ENCODE assay signal across 9 cellular contexts in the genomic region with DNA sequence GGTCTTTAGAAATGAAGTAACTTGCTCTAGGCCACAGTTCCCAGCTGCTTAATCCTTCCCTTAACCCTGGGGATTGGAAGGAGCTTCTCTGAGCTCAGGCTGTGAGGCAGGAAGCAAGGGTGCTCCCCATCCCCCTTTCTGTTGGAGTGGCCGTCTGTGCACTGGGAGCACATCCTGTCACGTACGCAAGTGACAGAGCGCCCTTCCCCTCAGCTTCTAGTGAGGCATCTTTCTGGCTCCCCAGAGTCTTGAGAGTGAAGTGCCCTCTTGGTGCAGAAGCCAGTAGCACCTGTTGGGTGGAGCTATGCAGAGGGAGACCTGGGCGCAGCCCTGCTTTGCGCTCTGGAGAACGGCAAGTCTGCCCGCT. TPM values are rescaled to one million over a fixed set of nuclear protein-coding genes. Genes with fewer than 3 reads are reported as not detected.
DNase-seq lines count a peak whose midpoint lies in the region; ATAC-seq and TF ChIP-seq lines count a peak whose summit lies in the region.
"Had no signal": no experiment of that assay in that cellular context is flagged by ENCODE, and none has a peak within 500 bp of the region (broad histone marks: within the 10 kb centered on the region; RNA-seq: fewer than 3 reads in every experiment).

No MANE protein-coding gene starts in this region.

- H3K4me3 Mint-ChIP-seq in endothelial cell (ENCODE audit: unreplicated experiment), result no peak overlapping the region
- peak overlapping the region; percentile 72 to 74 for H3K4me3 Mint-ChIP-seq in stimulated activated naive CD8-positive, alpha-beta T cell treated with anti-CD3 and anti-CD28 coated beads, Interleukin-15, amount 100 ng/mL, for 72 hours

- peak overlapping the region; percentile 88 for H3K27ac Mint-ChIP-seq in endothelial cell (ENCODE audit: unreplicated experiment)
- H3K27ac Mint-ChIP-seq in stimulated activated naive CD8-positive, alpha-beta T cell treated with anti-CD3 and anti-CD28 coated beads, Interleukin-15, amount 100 ng/mL, for 72 hours, result peak overlapping the region; percentile 30 to 94

- peaks cover 46% of the 10 kb centered on the region for H3K4me1 Mint-ChIP-seq in endothelial cell (ENCODE audit: unreplicated experiment)
- H3K4me1 Mint-ChIP-seq in stimulated activated naive CD8-positive, alpha-beta T cell treated with anti-CD3 and anti-CD28 coated beads, Interleukin-15, amount 100 ng/mL, for 72 hours, result peaks cover 71% of the 10 kb centered on the region

- peak; percentile 70 for ATAC-seq in stimulated activated naive CD8-positive, alpha-beta T cell treated with anti-CD3 and anti-CD28 coated beads, Interleukin-15, amount 100 ng/mL, for 72 hours

- peak in 2 of 3 experiments; percentile 22 to 23 for DNase-seq in activated CD8-positive, alpha-beta memory T cell treated with anti-CD3 and anti-CD28 coated beads for 48 hours (ENCODE audit: low read depth in 2 of 3, low spot score in 2 of 3)
- no peak for DNase-seq in activated CD8-positive, alpha-beta memory T cell treated with anti-CD3 and anti-CD28 coated beads for 24 hours
- DNase-seq in NCI-H1436 (lab: John Stamatoyannopoulos, UW) (peak; percentile 65), endothelial cell (ENCODE audit: low spot score) (no peak), G401 (ENCODE audit: low spot score) (no peak), mucosa of gallbladder (ENCODE audit: low spot score) (no peak), epidermal melanocyte (ENCODE audit: insufficient read length, low spot score) (no peak)
- peak; percentile 34 to 53 for DNase-seq in stimulated activated naive CD8-positive, alpha-beta T cell treated with anti-CD3 and anti-CD28 coated beads, Interleukin-15, amount 100 ng/mL, for 72 hours
- DNase-seq: NCI-H69 had no signal

- H3K27me3 Mint-ChIP-seq in endothelial cell (ENCODE audit: unreplicated experiment), result peaks cover 5% of the 10 kb centered on the region
- H3K27me3 Mint-ChIP-seq in stimulated activated naive CD8-positive, alpha-beta T cell treated with anti-CD3 and anti-CD28 coated beads, Interleukin-15, amount 100 ng/mL, for 72 hours, result no peaks in the 10 kb centered on the region

- TF ChIP-seq CTCF in endothelial cell (IDR thresholded peaks at IDR 0.05; ENCODE audit: unreplicated experiment), result no peak

- peaks cover 16% of the 10 kb centered on the region for H3K36me3 Mint-ChIP-seq in endothelial cell (ENCODE audit: low read depth, unreplicated experiment)

- H3K9me3 Mint-ChIP-seq in endothelial cell (ENCODE audit: unreplicated experiment), result no peaks in the 10 kb centered on the region
- H3K9me3 Mint-ChIP-seq in stimulated activated naive CD8-positive, alpha-beta T cell treated with anti-CD3 and anti-CD28 coated beads, Interleukin-15, amount 100 ng/mL, for 72 hours, result no peaks in the 10 kb centered on the region

- in situ Hi-C loops in G401 (cut with HindIII; ENCODE audit: low sequenced_read_pairs), result no loop called here

RNA-seq across cellular contexts. Expression of gene SHH, which starts 47.8 kb away (rescaled TPM):
- 0.26 TPM for total RNA-seq in endothelial cell (ENCODE audit: unreplicated experiment)
- not detected in 2 replicates for total RNA-seq in G401 (2014; rRNA removed; shearing (Covaris generic))
- total RNA-seq in mucosa of gallbladder, result 134 TPM

Comparison
In these comparisons a context has a peak if more than half of its experiments do, and no peak if none do; other contexts are left out.
1. DNase-seq: peak in activated CD8-positive, alpha-beta memory T cell treated with anti-CD3 and anti-CD28 coated beads for 48 hours (2 of 3), NCI-H1436 (single experiment) and stimulated activated naive CD8-positive, alpha-beta T cell treated with anti-CD3 and anti-CD28 coated beads, Interleukin-15, amount 100 ng/mL, for 72 hours (2 of 2); none in activated CD8-positive, alpha-beta memory T cell treated with anti-CD3 and anti-CD28 coated beads for 24 hours (single experiment), endothelial cell (single experiment), G401 (single experiment), mucosa of gallbladder (single experiment) and epidermal melanocyte (single experiment).
2. RNA of gene SHH, which starts 47.8 kb away (total RNA-seq): 134 TPM in mucosa of gallbladder (single experiment); 0.26 TPM in endothelial cell (single experiment) and not detected in G401; every median in the first group is over 100 times any median in the second.